15 cellular contexts compared by ENCODE assay signal in the genomic region with DNA sequence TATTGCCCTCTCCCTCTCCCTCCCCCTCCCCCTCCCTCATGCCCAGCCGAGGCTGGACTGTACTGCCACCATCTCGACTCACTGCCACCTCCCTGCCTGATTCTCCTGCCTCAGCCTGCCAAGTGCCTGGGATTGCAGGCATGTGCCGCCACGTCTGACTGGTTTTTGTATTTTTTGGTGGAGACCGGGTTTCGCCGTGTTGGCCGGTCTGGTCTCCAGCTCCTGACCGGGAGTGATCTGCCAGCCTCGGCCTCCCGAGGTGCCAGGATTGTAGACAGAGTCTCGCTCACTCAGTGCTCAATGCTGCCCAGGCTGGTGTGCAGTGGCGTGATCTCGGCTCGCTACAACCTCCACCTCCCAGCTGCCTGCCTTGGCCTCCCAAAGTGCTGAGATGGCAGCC. TPM values are rescaled to one million over a fixed set of nuclear protein-coding genes. Genes with fewer than 3 reads are reported as not detected.
"Had no signal": no experiment of that assay in that cellular context is flagged by ENCODE, and none has a peak within 500 bp of the region (broad histone marks: within the 10 kb centered on the region; RNA-seq: fewer than 3 reads in every experiment).

No MANE protein-coding gene starts in this region.

RNA-seq across cellular contexts. Expression of a gene that starts 5.6 kb away (rescaled TPM):
- total RNA-seq: activated B cell treated with CpG ODN at 0.5 μM for 24 hours; activated CD4-positive, alpha-beta memory T cell treated with anti-CD3 and anti-CD28 coated beads for 36 hours; activated CD4-positive, alpha-beta memory T cell treated with anti-CD3 and anti-CD28 coated beads, Interleukin-2, amount 10 ng/mL, durations not matched to agents 7 days and 5 days; activated CD4-positive, alpha-beta T cell treated with anti-CD3 and anti-CD28 coated beads for 36 hours; activated CD4-positive, alpha-beta T cell treated with anti-CD3 and anti-CD28 coated beads, Interleukin-2, amount 10 ng/mL, durations not matched to agents 24 days and 14 days; activated CD4-positive, alpha-beta T cell treated with anti-CD3 and anti-CD28 coated beads, Interleukin-2, amount 10 ng/mL, durations not matched to agents 7 days and 5 days; activated CD8-positive, alpha-beta memory T cell treated with anti-CD3 and anti-CD28 coated beads for 36 hours; activated CD8-positive, alpha-beta memory T cell treated with anti-CD3 and anti-CD28 coated beads, Interleukin-2, amount 10 ng/mL, durations not matched to agents 7 days and 5 days; activated CD8-positive, alpha-beta T cell treated with anti-CD3 and anti-CD28 coated beads for 36 hours; activated CD8-positive, alpha-beta T cell treated with anti-CD3 and anti-CD28 coated beads, Interleukin-2, amount 10 ng/mL, durations not matched to agents 7 days and 5 days; T-cell; T-helper 1 cell treated with Interleukin-12 subunit alpha and Interleukin-12 subunit beta and Interleukin-4 antibody, amounts not matched to agents 30 ng/mL and 1 ng/mL, for 36 hours; T-helper 17 cell; T-helper 2 cell treated with Interferon-gamma antibody and Interleukin-4, amounts not matched to agents 100 ng/mL and 5 ng/mL, for 36 hours; WTC11 had no signal

RNA-seq across cellular contexts. Expression of a gene that starts 17.0 kb away (rescaled TPM):
- total RNA-seq: activated B cell treated with CpG ODN at 0.5 μM for 24 hours; activated CD4-positive, alpha-beta memory T cell treated with anti-CD3 and anti-CD28 coated beads for 36 hours; activated CD4-positive, alpha-beta memory T cell treated with anti-CD3 and anti-CD28 coated beads, Interleukin-2, amount 10 ng/mL, durations not matched to agents 7 days and 5 days; activated CD4-positive, alpha-beta T cell treated with anti-CD3 and anti-CD28 coated beads for 36 hours; activated CD4-positive, alpha-beta T cell treated with anti-CD3 and anti-CD28 coated beads, Interleukin-2, amount 10 ng/mL, durations not matched to agents 24 days and 14 days; activated CD4-positive, alpha-beta T cell treated with anti-CD3 and anti-CD28 coated beads, Interleukin-2, amount 10 ng/mL, durations not matched to agents 7 days and 5 days; activated CD8-positive, alpha-beta memory T cell treated with anti-CD3 and anti-CD28 coated beads for 36 hours; activated CD8-positive, alpha-beta memory T cell treated with anti-CD3 and anti-CD28 coated beads, Interleukin-2, amount 10 ng/mL, durations not matched to agents 7 days and 5 days; activated CD8-positive, alpha-beta T cell treated with anti-CD3 and anti-CD28 coated beads for 36 hours; activated CD8-positive, alpha-beta T cell treated with anti-CD3 and anti-CD28 coated beads, Interleukin-2, amount 10 ng/mL, durations not matched to agents 7 days and 5 days; T-cell; T-helper 1 cell treated with Interleukin-12 subunit alpha and Interleukin-12 subunit beta and Interleukin-4 antibody, amounts not matched to agents 30 ng/mL and 1 ng/mL, for 36 hours; T-helper 17 cell; T-helper 2 cell treated with Interferon-gamma antibody and Interleukin-4, amounts not matched to agents 100 ng/mL and 5 ng/mL, for 36 hours; WTC11 had no signal

RNA-seq across cellular contexts. Expression of a gene that starts 54.0 kb away (rescaled TPM):
- total RNA-seq: activated CD4-positive, alpha-beta memory T cell treated with anti-CD3 and anti-CD28 coated beads for 36 hours; activated CD4-positive, alpha-beta memory T cell treated with anti-CD3 and anti-CD28 coated beads, Interleukin-2, amount 10 ng/mL, durations not matched to agents 7 days and 5 days; activated CD4-positive, alpha-beta T cell treated with anti-CD3 and anti-CD28 coated beads for 36 hours; activated CD4-positive, alpha-beta T cell treated with anti-CD3 and anti-CD28 coated beads, Interleukin-2, amount 10 ng/mL, durations not matched to agents 24 days and 14 days; activated CD4-positive, alpha-beta T cell treated with anti-CD3 and anti-CD28 coated beads, Interleukin-2, amount 10 ng/mL, durations not matched to agents 7 days and 5 days; activated CD8-positive, alpha-beta memory T cell treated with anti-CD3 and anti-CD28 coated beads, Interleukin-2, amount 10 ng/mL, durations not matched to agents 7 days and 5 days; T-helper 1 cell treated with Interleukin-12 subunit alpha and Interleukin-12 subunit beta and Interleukin-4 antibody, amounts not matched to agents 30 ng/mL and 1 ng/mL, for 36 hours had no signal
